ENCODE assay signal across 21 cellular contexts in genomic region chr4:126961661-126962060, GRCh38.
"Had no signal": no experiment of that assay in that cellular context is flagged by ENCODE, and none has a peak within 500 bp of the region (broad histone marks: within the 10 kb centered on the region; RNA-seq: fewer than 3 reads in every experiment).

No MANE protein-coding gene starts in this region.

- H3K4me1 ChIP-seq: colonic mucosa, gastrocnemius medialis, left lung, lower lobe of right lung had no signal

- DNase-seq: colonic mucosa; cortex of kidney; effector CD8-positive, alpha-beta T cell; effector memory CD8-positive, alpha-beta T cell; endodermal cell; erythroblast; esophagus squamous epithelium; foreskin fibroblast; foreskin melanocyte; gastrocnemius medialis; glutamatergic neuron; heart right ventricle; hippocampal formation; left cardiac atrium; left lung; left ventricle myocardium superior; lower lobe of right lung; mesenchymal stem cell; mucosa of descending colon had no signal

- H3K27ac ChIP-seq: colonic mucosa, epithelial cell of prostate, esophagus squamous epithelium, gastrocnemius medialis, heart right ventricle, left lung, lower lobe of right lung had no signal

- H3K4me3 ChIP-seq: colonic mucosa, esophagus squamous epithelium, gastrocnemius medialis, heart right ventricle, left lung, lower lobe of right lung, mucosa of descending colon had no signal

- H3K9me3 ChIP-seq: colonic mucosa, esophagus squamous epithelium, heart right ventricle, left lung, lower lobe of right lung had no signal

- H3K36me3 ChIP-seq: colonic mucosa, esophagus squamous epithelium, gastrocnemius medialis, heart right ventricle, left lung, lower lobe of right lung had no signal

- ATAC-seq: effector memory CD8-positive, alpha-beta T cell; esophagus mucosa; gastrocnemius medialis; heart right ventricle; left cardiac atrium; left lung; left ventricle myocardium superior; lower lobe of right lung; mucosa of descending colon had no signal

- H3K27me3 ChIP-seq: colonic mucosa, esophagus squamous epithelium, gastrocnemius medialis, heart right ventricle, left lung had no signal
